19 cellular contexts compared by ENCODE assay signal in genomic region chr9:120212153-120212852, GRCh38.
A peak's percentile ranks its signal among the peaks of the same experiment; 100 is the strongest.
DNase-seq lines count a peak whose midpoint lies in the region; ATAC-seq and TF ChIP-seq lines count a peak whose summit lies in the region.
"Had no signal": no experiment of that assay in that cellular context is flagged by ENCODE, and none has a peak within 500 bp of the region (broad histone marks: within the 10 kb centered on the region; RNA-seq: fewer than 3 reads in every experiment).

No MANE protein-coding gene starts in this region.

- H3K4me3 Mint-ChIP-seq in activated CD4-positive, alpha-beta T cell treated with anti-CD3 and anti-CD28 coated beads, Interleukin-2, amount 10 ng/mL, durations not matched to agents 7 days and 5 days: no peak overlapping the region
- H3K4me3 Mint-ChIP-seq in CD14-positive monocyte: no peak overlapping the region
- H3K4me3 Mint-ChIP-seq: activated naive CD4-positive, alpha-beta T cell treated with anti-CD3 and anti-CD28 coated beads, Interleukin-2, amount 50 U/mL, for 24 hours; stimulated activated effector memory CD8-positive, alpha-beta T cell treated with anti-CD3 and anti-CD28 coated beads, Interleukin-12 subunit alpha, Interleukin-12 subunit beta, amount 100 ng/mL, for 72 hours; T-helper 1 cell treated with Interleukin-12 subunit alpha and Interleukin-12 subunit beta and Interleukin-4 antibody, amounts not matched to agents 30 μg/mL and 1 μg/mL, for 36 hours had no signal

- intact Hi-C loops in lower leg skin (cut with DNase I; ENCODE audit: low total_unique reads): no loop called here
- intact Hi-C loops in CD14-positive monocyte (cut with micrococcal nuclease): no loop called here

- CTCF ChIA-PET in activated CD4-positive, alpha-beta T cell treated with anti-CD3 and anti-CD28 coated beads, Interleukin-2, amount 10 ng/mL, durations not matched to agents 7 days and 5 days (lab: Charles Lee): interaction anchor here (1.1 kb wide), 1 partner anchor 9 kb away, joined by 3 read pairs; no protein-coding TSS in a partner anchor

- no peaks in the 10 kb centered on the region for H3K27me3 Mint-ChIP-seq in activated CD4-positive, alpha-beta T cell treated with anti-CD3 and anti-CD28 coated beads, Interleukin-2, amount 10 ng/mL, durations not matched to agents 7 days and 5 days
- H3K27me3 Mint-ChIP-seq in CD14-positive monocyte (ENCODE audit: low read depth in 3 of 3): peaks cover 0 to 2% (median 0%) of the 10 kb centered on the region in 3 donors

- peak; percentile 64 for ATAC-seq in GM18517 (IDR thresholded peaks at IDR 0.05; ENCODE audit: unreplicated experiment)
- ATAC-seq in GM21367 (IDR thresholded peaks at IDR 0.05; ENCODE audit: unreplicated experiment): peak; percentile 85
- peak; percentile 75 for ATAC-seq in HG02973 (IDR thresholded peaks at IDR 0.05; ENCODE audit: unreplicated experiment)
- ATAC-seq: left colon; Right ventricle myocardium inferior; stimulated activated effector memory CD8-positive, alpha-beta T cell treated with anti-CD3 and anti-CD28 coated beads, Interleukin-12 subunit alpha, Interleukin-12 subunit beta, amount 100 ng/mL, for 72 hours had no signal

- TF ChIP-seq CTCF in lower leg skin (IDR thresholded peaks at IDR 0.05) (no peak), CD14-positive monocyte (IDR thresholded peaks at IDR 0.05) (no peak)

- no peaks in the 10 kb centered on the region for H3K36me3 Mint-ChIP-seq in activated CD4-positive, alpha-beta T cell treated with anti-CD3 and anti-CD28 coated beads, Interleukin-2, amount 10 ng/mL, durations not matched to agents 7 days and 5 days (ENCODE audit: low read depth)
- H3K36me3 Mint-ChIP-seq in CD14-positive monocyte: no peaks in the 10 kb centered on the region
- H3K36me3 Mint-ChIP-seq: activated naive CD4-positive, alpha-beta T cell treated with anti-CD3 and anti-CD28 coated beads, Interleukin-2, amount 50 U/mL, for 24 hours; stimulated activated effector memory CD8-positive, alpha-beta T cell treated with anti-CD3 and anti-CD28 coated beads, Interleukin-12 subunit alpha, Interleukin-12 subunit beta, amount 100 ng/mL, for 72 hours had no signal

- H3K4me1 Mint-ChIP-seq in activated CD4-positive, alpha-beta T cell treated with anti-CD3 and anti-CD28 coated beads, Interleukin-2, amount 10 ng/mL, durations not matched to agents 7 days and 5 days: no peaks in the 10 kb centered on the region
- H3K4me1 Mint-ChIP-seq in CD14-positive monocyte: no peaks in the 10 kb centered on the region
- H3K4me1 Mint-ChIP-seq: activated naive CD4-positive, alpha-beta T cell treated with anti-CD3 and anti-CD28 coated beads, Interleukin-2, amount 50 U/mL, for 24 hours; stimulated activated effector memory CD8-positive, alpha-beta T cell treated with anti-CD3 and anti-CD28 coated beads, Interleukin-12 subunit alpha, Interleukin-12 subunit beta, amount 100 ng/mL, for 72 hours had no signal

- POLR2A ChIA-PET in activated CD4-positive, alpha-beta T cell treated with anti-CD3 and anti-CD28 coated beads, Interleukin-2, amount 10 ng/mL, durations not matched to agents 7 days and 5 days (lab: Charles Lee): no interaction called here

- whole genome bisulfite sequencing in lower leg skin, 2 donors: 42 to 49% methylated on average over 2 of the region's 2 CpGs

- no peaks in the 10 kb centered on the region for H3K9me3 Mint-ChIP-seq in activated CD4-positive, alpha-beta T cell treated with anti-CD3 and anti-CD28 coated beads, Interleukin-2, amount 10 ng/mL, durations not matched to agents 7 days and 5 days
- peaks cover 0 to 6% (median 2%) of the 10 kb centered on the region in 7 donors for H3K9me3 Mint-ChIP-seq in CD14-positive monocyte
- H3K9me3 Mint-ChIP-seq: activated naive CD4-positive, alpha-beta T cell treated with anti-CD3 and anti-CD28 coated beads, Interleukin-2, amount 50 U/mL, for 24 hours; stimulated activated effector memory CD8-positive, alpha-beta T cell treated with anti-CD3 and anti-CD28 coated beads, Interleukin-12 subunit alpha, Interleukin-12 subunit beta, amount 100 ng/mL, for 72 hours; T-helper 1 cell treated with Interleukin-12 subunit alpha and Interleukin-12 subunit beta and Interleukin-4 antibody, amounts not matched to agents 30 μg/mL and 1 μg/mL, for 36 hours had no signal

- no peak for TF ChIP-seq POLR2A in lower leg skin (IDR thresholded peaks at IDR 0.05)

- DNase-seq in left kidney (ENCODE audit: low read depth, low spot score) (peak; percentile 38), EL (no peak), lower leg skin (ENCODE audit: low spot score in 2 of 2) (no peak), CD14-positive monocyte (ENCODE audit: low spot score) (no peak)
- DNase-seq in activated CD4-positive, alpha-beta T cell treated with anti-CD3 and anti-CD28 coated beads, Interleukin-2, amount 10 ng/mL, durations not matched to agents 7 days and 5 days: no peak
- DNase-seq: activated CD4-positive, alpha-beta T cell treated with anti-CD3 and anti-CD28 coated beads for 1 hour; dorsolateral prefrontal cortex; esophagus squamous epithelium; IMR-90; left colon; ovary; upper lobe of left lung had no signal

- no peak overlapping the region for H3K4me3 ChIP-seq in lower leg skin (ENCODE audit: low read depth, poor library complexity, severe bottlenecking)
- H3K4me3 ChIP-seq: dorsolateral prefrontal cortex, esophagus squamous epithelium, ovary, upper lobe of left lung had no signal

- no peak overlapping the region for H3K27ac Mint-ChIP-seq in activated CD4-positive, alpha-beta T cell treated with anti-CD3 and anti-CD28 coated beads, Interleukin-2, amount 10 ng/mL, durations not matched to agents 7 days and 5 days
- no peak overlapping the region for H3K27ac Mint-ChIP-seq in CD14-positive monocyte
- H3K27ac Mint-ChIP-seq: activated naive CD4-positive, alpha-beta T cell treated with anti-CD3 and anti-CD28 coated beads, Interleukin-2, amount 50 U/mL, for 24 hours; stimulated activated effector memory CD8-positive, alpha-beta T cell treated with anti-CD3 and anti-CD28 coated beads, Interleukin-12 subunit alpha, Interleukin-12 subunit beta, amount 100 ng/mL, for 72 hours; T-helper 1 cell treated with Interleukin-12 subunit alpha and Interleukin-12 subunit beta and Interleukin-4 antibody, amounts not matched to agents 30 μg/mL and 1 μg/mL, for 36 hours had no signal
